ENCODE assay signal across 7 cellular contexts in the genomic region with DNA sequence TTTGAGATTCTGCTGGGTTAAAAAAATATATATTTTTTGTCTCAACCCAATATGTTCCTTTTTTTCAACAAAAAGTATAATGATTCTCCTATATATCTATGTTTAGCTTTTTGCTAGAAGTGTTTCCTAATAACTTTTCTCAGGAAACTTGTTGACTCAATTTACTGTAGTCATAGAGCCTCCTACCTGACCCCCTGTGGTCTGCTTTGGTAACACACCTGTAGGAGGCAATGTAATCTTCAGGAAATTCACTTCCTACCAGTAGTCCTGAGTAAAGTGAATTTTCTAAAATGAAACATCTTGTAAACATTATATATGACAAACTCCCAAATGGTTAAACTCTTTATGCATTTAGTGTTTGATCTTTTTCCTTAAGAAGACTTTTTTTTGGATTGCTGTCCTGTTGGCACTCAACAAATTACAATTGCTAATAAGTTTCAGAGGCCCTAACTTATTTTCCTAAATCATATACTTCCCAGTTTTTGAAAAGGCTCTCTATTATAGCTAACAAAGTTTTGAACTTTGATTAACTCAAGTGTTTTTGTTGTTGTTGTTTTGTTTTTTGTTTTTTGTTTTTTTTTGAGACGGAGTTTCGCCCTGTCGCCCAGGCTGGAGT.
DNase-seq lines count a peak whose midpoint lies in the region; ATAC-seq and TF ChIP-seq lines count a peak whose summit lies in the region.

No MANE protein-coding gene starts in this region.

- peaks cover 15% of the 10 kb centered on the region for H3K4me1 Mint-ChIP-seq in WTC11

- no peak overlapping the region for H3K27ac ChIP-seq in HL-60 (replicated peaks)

- H3K4me3 Mint-ChIP-seq in WTC11: no peak overlapping the region

- no peak overlapping the region for H3K27ac Mint-ChIP-seq in WTC11

- H3K4me3 ChIP-seq in HL-60 (replicated peaks; ENCODE audit: insufficient read depth, low read length): no peak overlapping the region

- POLR2A ChIA-PET in GM10248 (lab: Yijun Ruan, JAX): no interaction called here
- POLR2A ChIA-PET in WTC11 (lab: Charles Lee): no interaction called here

- TF ChIP-seq CTCF in GM10248 (IDR thresholded peaks at IDR 0.05; ENCODE audit: control extremely low read depth, extremely low read depth, low read depth, missing control alignments) (peak; percentile 40), HL-60 (IDR thresholded peaks at IDR 0.05; ENCODE audit: insufficient read depth, low read length) (peak; percentile 23), WTC11 (IDR thresholded peaks at IDR 0.05) (peak; percentile 36; the same call in 1 of the 2 replicates)

- peak; percentile 31 for DNase-seq in GM10248 (ENCODE audit: extremely low spot score)
- peak in 1 of 2 experiments; percentile 21 for DNase-seq in HL-60 (ENCODE audit: low read depth in 1 of 2, low spot score in 1 of 2)
- DNase-seq in WTC11 (ENCODE audit: low spot score): peak; percentile 41
- peak; percentile 50 for DNase-seq in iPS-NIHi7 (ENCODE audit: extremely low spot score)
- DNase-seq in UCSD-AML1 (lab: John Stamatoyannopoulos, UW; ENCODE audit: unreplicated experiment): no peak
- DNase-seq in HK-2 (ENCODE audit: unreplicated experiment): no peak

- CTCF ChIA-PET in GM10248 (lab: Yijun Ruan, JAX): interaction anchor here (1.0 to 4.2 kb wide), 10 partner anchors 10 to 112 kb away, joined by 3 to 29 read pairs (median 7); no protein-coding TSS in a partner anchor
- CTCF ChIA-PET in WTC11 (lab: Charles Lee): interaction anchor here (0.6 to 2.4 kb wide), 8 partner anchors 10 to 132 kb away, joined by 3 to 14 read pairs (median 3); a partner anchor contains a TSS

- ATAC-seq in WTC11 (peak; percentile 91), GM21737 (IDR thresholded peaks at IDR 0.05; ENCODE audit: unreplicated experiment) (no peak)

- no peaks in the 10 kb centered on the region for H3K27me3 Mint-ChIP-seq in WTC11 (ENCODE audit: low read depth)

- H3K9me3 Mint-ChIP-seq in WTC11: no peaks in the 10 kb centered on the region

- H3K36me3 Mint-ChIP-seq in WTC11: no peaks in the 10 kb centered on the region

- H3K27me3 ChIP-seq in HL-60 (ENCODE audit: insufficient read depth, poor library complexity, severe bottlenecking): no peaks in the 10 kb centered on the region

TF ChIP-seq in WTC11, 78 proteins besides CTCF, POLR2A, EP300 and RAD21 (continues in another document):
- TF ChIP-seq, protein P1, sequence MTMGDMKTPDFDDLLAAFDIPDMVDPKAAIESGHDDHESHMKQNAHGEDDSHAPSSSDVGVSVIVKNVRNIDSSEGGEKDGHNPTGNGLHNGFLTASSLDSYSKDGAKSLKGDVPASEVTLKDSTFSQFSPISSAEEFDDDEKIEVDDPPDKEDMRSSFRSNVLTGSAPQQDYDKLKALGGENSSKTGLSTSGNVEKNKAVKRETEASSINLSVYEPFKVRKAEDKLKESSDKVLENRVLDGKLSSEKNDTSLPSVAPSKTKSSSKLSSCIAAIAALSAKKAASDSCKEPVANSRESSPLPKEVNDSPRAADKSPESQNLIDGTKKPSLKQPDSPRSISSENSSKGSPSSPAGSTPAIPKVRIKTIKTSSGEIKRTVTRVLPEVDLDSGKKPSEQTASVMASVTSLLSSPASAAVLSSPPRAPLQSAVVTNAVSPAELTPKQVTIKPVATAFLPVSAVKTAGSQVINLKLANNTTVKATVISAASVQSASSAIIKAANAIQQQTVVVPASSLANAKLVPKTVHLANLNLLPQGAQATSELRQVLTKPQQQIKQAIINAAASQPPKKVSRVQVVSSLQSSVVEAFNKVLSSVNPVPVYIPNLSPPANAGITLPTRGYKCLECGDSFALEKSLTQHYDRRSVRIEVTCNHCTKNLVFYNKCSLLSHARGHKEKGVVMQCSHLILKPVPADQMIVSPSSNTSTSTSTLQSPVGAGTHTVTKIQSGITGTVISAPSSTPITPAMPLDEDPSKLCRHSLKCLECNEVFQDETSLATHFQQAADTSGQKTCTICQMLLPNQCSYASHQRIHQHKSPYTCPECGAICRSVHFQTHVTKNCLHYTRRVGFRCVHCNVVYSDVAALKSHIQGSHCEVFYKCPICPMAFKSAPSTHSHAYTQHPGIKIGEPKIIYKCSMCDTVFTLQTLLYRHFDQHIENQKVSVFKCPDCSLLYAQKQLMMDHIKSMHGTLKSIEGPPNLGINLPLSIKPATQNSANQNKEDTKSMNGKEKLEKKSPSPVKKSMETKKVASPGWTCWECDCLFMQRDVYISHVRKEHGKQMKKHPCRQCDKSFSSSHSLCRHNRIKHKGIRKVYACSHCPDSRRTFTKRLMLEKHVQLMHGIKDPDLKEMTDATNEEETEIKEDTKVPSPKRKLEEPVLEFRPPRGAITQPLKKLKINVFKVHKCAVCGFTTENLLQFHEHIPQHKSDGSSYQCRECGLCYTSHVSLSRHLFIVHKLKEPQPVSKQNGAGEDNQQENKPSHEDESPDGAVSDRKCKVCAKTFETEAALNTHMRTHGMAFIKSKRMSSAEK (CRISPR knock-in tag; IDR thresholded peaks at IDR 0.05; ENCODE audit: borderline replicate concordance): no peak
- TF ChIP-seq, protein P2, sequence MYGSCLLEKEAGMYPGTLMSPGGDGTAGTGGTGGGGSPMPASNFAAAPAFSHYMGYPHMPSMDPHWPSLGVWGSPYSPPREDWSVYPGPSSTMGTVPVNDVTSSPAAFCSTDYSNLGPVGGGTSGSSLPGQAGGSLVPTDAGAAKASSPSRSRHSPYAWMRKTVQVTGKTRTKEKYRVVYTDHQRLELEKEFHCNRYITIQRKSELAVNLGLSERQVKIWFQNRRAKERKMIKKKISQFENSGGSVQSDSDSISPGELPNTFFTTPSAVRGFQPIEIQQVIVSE (CRISPR knock-in tag; IDR thresholded peaks at IDR 0.05; ENCODE audit: borderline replicate concordance): no peak
- TF ChIP-seq JAZF1 (CRISPR knock-in tag; IDR thresholded peaks at IDR 0.05) (no peak), CBFB (CRISPR knock-in tag; IDR thresholded peaks at IDR 0.05; ENCODE audit: low read depth) (no peak), JUN (CRISPR knock-in tag; IDR thresholded peaks at IDR 0.05) (no peak), TCF7 (CRISPR knock-in tag; IDR thresholded peaks at IDR 0.05; ENCODE audit: low read depth) (no peak), SOX15 (CRISPR knock-in tag; IDR thresholded peaks at IDR 0.05) (no peak), ELF4 (CRISPR knock-in tag; IDR thresholded peaks at IDR 0.05; ENCODE audit: low read depth) (no peak)
- TF ChIP-seq, protein P3, sequence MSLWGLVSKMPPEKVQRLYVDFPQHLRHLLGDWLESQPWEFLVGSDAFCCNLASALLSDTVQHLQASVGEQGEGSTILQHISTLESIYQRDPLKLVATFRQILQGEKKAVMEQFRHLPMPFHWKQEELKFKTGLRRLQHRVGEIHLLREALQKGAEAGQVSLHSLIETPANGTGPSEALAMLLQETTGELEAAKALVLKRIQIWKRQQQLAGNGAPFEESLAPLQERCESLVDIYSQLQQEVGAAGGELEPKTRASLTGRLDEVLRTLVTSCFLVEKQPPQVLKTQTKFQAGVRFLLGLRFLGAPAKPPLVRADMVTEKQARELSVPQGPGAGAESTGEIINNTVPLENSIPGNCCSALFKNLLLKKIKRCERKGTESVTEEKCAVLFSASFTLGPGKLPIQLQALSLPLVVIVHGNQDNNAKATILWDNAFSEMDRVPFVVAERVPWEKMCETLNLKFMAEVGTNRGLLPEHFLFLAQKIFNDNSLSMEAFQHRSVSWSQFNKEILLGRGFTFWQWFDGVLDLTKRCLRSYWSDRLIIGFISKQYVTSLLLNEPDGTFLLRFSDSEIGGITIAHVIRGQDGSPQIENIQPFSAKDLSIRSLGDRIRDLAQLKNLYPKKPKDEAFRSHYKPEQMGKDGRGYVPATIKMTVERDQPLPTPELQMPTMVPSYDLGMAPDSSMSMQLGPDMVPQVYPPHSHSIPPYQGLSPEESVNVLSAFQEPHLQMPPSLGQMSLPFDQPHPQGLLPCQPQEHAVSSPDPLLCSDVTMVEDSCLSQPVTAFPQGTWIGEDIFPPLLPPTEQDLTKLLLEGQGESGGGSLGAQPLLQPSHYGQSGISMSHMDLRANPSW (CRISPR knock-in tag; conservative IDR thresholded peaks at IDR 0.05; ENCODE audit: low read depth): no peak
- TF ChIP-seq, protein P4, sequence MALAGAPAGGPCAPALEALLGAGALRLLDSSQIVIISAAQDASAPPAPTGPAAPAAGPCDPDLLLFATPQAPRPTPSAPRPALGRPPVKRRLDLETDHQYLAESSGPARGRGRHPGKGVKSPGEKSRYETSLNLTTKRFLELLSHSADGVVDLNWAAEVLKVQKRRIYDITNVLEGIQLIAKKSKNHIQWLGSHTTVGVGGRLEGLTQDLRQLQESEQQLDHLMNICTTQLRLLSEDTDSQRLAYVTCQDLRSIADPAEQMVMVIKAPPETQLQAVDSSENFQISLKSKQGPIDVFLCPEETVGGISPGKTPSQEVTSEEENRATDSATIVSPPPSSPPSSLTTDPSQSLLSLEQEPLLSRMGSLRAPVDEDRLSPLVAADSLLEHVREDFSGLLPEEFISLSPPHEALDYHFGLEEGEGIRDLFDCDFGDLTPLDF (CRISPR knock-in tag; IDR thresholded peaks at IDR 0.05): no peak
- TF ChIP-seq, protein P5, sequence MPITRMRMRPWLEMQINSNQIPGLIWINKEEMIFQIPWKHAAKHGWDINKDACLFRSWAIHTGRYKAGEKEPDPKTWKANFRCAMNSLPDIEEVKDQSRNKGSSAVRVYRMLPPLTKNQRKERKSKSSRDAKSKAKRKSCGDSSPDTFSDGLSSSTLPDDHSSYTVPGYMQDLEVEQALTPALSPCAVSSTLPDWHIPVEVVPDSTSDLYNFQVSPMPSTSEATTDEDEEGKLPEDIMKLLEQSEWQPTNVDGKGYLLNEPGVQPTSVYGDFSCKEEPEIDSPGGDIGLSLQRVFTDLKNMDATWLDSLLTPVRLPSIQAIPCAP (CRISPR knock-in tag; IDR thresholded peaks at IDR 0.05): no peak
- TF ChIP-seq, protein P6, sequence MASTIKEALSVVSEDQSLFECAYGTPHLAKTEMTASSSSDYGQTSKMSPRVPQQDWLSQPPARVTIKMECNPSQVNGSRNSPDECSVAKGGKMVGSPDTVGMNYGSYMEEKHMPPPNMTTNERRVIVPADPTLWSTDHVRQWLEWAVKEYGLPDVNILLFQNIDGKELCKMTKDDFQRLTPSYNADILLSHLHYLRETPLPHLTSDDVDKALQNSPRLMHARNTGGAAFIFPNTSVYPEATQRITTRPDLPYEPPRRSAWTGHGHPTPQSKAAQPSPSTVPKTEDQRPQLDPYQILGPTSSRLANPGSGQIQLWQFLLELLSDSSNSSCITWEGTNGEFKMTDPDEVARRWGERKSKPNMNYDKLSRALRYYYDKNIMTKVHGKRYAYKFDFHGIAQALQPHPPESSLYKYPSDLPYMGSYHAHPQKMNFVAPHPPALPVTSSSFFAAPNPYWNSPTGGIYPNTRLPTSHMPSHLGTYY (CRISPR knock-in tag; IDR thresholded peaks at IDR 0.05): no peak

Comparison
In these comparisons a context has a peak if more than half of its experiments do, and no peak if none do; other contexts are left out.
1. DNase-seq: peak in GM10248 (single experiment), WTC11 (single experiment) and iPS-NIHi7 (single experiment); none in UCSD-AML1 (single experiment) and HK-2 (single experiment).
2. Peak in every context shown above with its lines, with median percentiles within 50 percentile points of each other: CTCF ChIP-seq.